ENCODE assay signal across 11 cellular contexts in the genomic region with DNA sequence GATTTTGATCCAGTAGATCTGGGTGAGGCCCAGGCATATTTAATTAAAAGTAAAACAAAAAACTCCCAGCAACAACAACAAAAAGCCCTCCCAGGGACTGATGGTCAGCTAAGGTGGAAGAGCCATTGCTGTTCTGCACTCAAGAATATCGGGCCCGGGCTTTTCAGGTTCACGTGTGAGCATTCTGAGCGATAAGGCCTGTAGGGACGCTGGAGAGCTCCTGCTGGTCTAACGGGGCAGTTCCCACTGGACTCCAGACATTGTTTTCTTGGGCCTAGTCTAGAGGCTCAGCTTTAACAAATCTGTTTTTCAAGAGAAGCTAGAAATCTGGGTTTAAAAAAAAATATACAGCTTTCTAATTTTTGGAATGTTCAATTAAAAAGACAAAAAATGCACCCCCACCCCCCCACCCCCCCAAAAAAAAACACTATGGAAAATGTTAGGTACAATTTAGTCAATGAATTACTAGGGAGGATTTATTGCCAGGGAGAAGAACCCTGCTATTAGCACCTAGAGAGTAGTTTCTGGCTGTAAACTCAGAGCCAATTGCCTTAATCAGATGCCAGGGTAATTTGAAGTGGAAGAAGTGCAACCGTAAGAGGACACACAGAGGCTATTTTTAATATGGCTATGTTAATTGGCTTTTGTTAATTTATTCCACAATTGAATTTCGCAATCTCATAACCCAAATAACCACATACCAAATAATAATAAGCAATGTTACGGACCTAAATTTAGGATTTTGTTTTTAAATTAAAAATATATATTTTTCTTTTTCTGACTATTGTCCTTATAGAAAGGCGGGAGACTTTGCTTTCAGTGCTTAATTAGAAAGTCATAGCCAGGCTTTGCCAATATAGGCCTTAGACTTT.
DNase-seq lines count a peak whose midpoint lies in the region; ATAC-seq and TF ChIP-seq lines count a peak whose summit lies in the region.
"Had no signal": no experiment of that assay in that cellular context is flagged by ENCODE, and none has a peak within 500 bp of the region (broad histone marks: within the 10 kb centered on the region; RNA-seq: fewer than 3 reads in every experiment).

No MANE protein-coding gene starts in this region.

- H3K27me3 Mint-ChIP-seq in neural progenitor cell (ENCODE audit: insufficient read depth, low read depth), result peaks cover 4% of the 10 kb centered on the region
- no peaks in the 10 kb centered on the region for H3K27me3 Mint-ChIP-seq in activated CD8-positive, alpha-beta T cell treated with anti-CD3 and anti-CD28 coated beads, Interleukin-2, amount 10 ng/mL, durations not matched to agents 7 days and 5 days (ENCODE audit: low read depth)
- H3K27me3 Mint-ChIP-seq: natural killer cell treated with Interleukin-12 subunit alpha and Interleukin-12 subunit beta and Interleukin-15 and Interleukin-18, amount 100 ng/mL, for 72 hours had no signal

- peaks cover 100% of the 10 kb centered on the region for H3K79me2 ChIP-seq in neural progenitor cell (ENCODE audit: low read depth)

- no peaks in the 10 kb centered on the region for H3K27me3 ChIP-seq in neural progenitor cell

- H3K36me3 Mint-ChIP-seq in neural progenitor cell, result peaks cover 13% of the 10 kb centered on the region
- peaks cover 2% of the 10 kb centered on the region for H3K36me3 Mint-ChIP-seq in activated CD8-positive, alpha-beta T cell treated with anti-CD3 and anti-CD28 coated beads, Interleukin-2, amount 10 ng/mL, durations not matched to agents 7 days and 5 days (ENCODE audit: low read depth)
- H3K36me3 Mint-ChIP-seq: natural killer cell treated with Interleukin-12 subunit alpha and Interleukin-12 subunit beta and Interleukin-15 and Interleukin-18, amount 100 ng/mL, for 72 hours had no signal

- peak overlapping the region; percentile 23 for H3K27ac Mint-ChIP-seq in neural progenitor cell
- no peak overlapping the region for H3K27ac Mint-ChIP-seq in activated CD8-positive, alpha-beta T cell treated with anti-CD3 and anti-CD28 coated beads, Interleukin-2, amount 10 ng/mL, durations not matched to agents 7 days and 5 days

- ATAC-seq in SK-N-SH treated with all-trans-retinoic acid at 6 μM for 48 hours, result peak; percentile 41; the same call in 1 of the 3 replicates
- ATAC-seq in GM19035 (IDR thresholded peaks at IDR 0.05; ENCODE audit: unreplicated experiment), result no peak
- ATAC-seq in GM19463 (IDR thresholded peaks at IDR 0.05; ENCODE audit: unreplicated experiment), result no peak
- ATAC-seq in GM19023 (IDR thresholded peaks at IDR 0.05; ENCODE audit: unreplicated experiment), result no peak
- no peak for ATAC-seq in activated CD8-positive, alpha-beta T cell treated with anti-CD3 and anti-CD28 coated beads, Interleukin-2, amount 10 ng/mL, durations not matched to agents 7 days and 5 days
- ATAC-seq: natural killer cell treated with Interleukin-12 subunit alpha and Interleukin-12 subunit beta and Interleukin-15 and Interleukin-18, amount 100 ng/mL, for 72 hours had no signal

- CTCF ChIA-PET in activated CD8-positive, alpha-beta T cell treated with anti-CD3 and anti-CD28 coated beads, Interleukin-2, amount 10 ng/mL, durations not matched to agents 7 days and 5 days (lab: Charles Lee), result interaction anchor here (1.0 kb wide), 1 partner anchor 31 kb away, joined by 3 read pairs; no protein-coding TSS in a partner anchor

- H3K4me3 Mint-ChIP-seq in neural progenitor cell, result no peak overlapping the region
- H3K4me3 Mint-ChIP-seq in activated CD8-positive, alpha-beta T cell treated with anti-CD3 and anti-CD28 coated beads, Interleukin-2, amount 10 ng/mL, durations not matched to agents 7 days and 5 days, result no peak overlapping the region
- H3K4me3 Mint-ChIP-seq: natural killer cell treated with Interleukin-12 subunit alpha and Interleukin-12 subunit beta and Interleukin-15 and Interleukin-18, amount 100 ng/mL, for 72 hours had no signal

- H3F3A ChIP-seq in neural progenitor cell (ENCODE audit: low read depth), result peaks cover 4% of the 10 kb centered on the region

- no peak overlapping the region for H3K27ac ChIP-seq in neural progenitor cell

- no peaks in the 10 kb centered on the region for H3K9me3 ChIP-seq in neural progenitor cell (ENCODE audit: low read depth)

- H3K9ac ChIP-seq in neural progenitor cell, result no peak overlapping the region

- TF ChIP-seq CTCF in fibroblast of villous mesenchyme (IDR thresholded peaks at IDR 0.05; ENCODE audit: insufficient read depth, low read depth, low read length), result peak; percentile 38
- peak; percentile 43 for TF ChIP-seq CTCF in neural progenitor cell (IDR thresholded peaks at IDR 0.05)

- DNase-seq in G401 (ENCODE audit: low spot score) (peak; percentile 59), fibroblast of villous mesenchyme (ENCODE audit: low read depth) (no peak), neural progenitor cell (ENCODE audit: low spot score) (peak; percentile 39)
- no peak for DNase-seq in activated CD8-positive, alpha-beta T cell treated with anti-CD3 and anti-CD28 coated beads, Interleukin-2, amount 10 ng/mL, durations not matched to agents 7 days and 5 days
- DNase-seq: erythroblast, Kasumi-1 had no signal

- H3K4me1 Mint-ChIP-seq in neural progenitor cell, result peaks cover 51% of the 10 kb centered on the region
- peaks cover 55% of the 10 kb centered on the region for H3K4me1 Mint-ChIP-seq in activated CD8-positive, alpha-beta T cell treated with anti-CD3 and anti-CD28 coated beads, Interleukin-2, amount 10 ng/mL, durations not matched to agents 7 days and 5 days (ENCODE audit: low read depth)

- POLR2A ChIA-PET in activated CD8-positive, alpha-beta T cell treated with anti-CD3 and anti-CD28 coated beads, Interleukin-2, amount 10 ng/mL, durations not matched to agents 7 days and 5 days (lab: Charles Lee), result interaction anchor here (0.6 kb wide), 1 partner anchor 70 kb away, joined by 3 read pairs; no protein-coding TSS in a partner anchor

- in situ Hi-C loops in G401 (cut with HindIII; ENCODE audit: low sequenced_read_pairs), result no loop called here

- H3K4me2 ChIP-seq in neural progenitor cell, result peak overlapping the region; percentile 17

- H3K4me3 ChIP-seq in fibroblast of villous mesenchyme (ENCODE audit: low read depth, low read length) (no peak overlapping the region), neural progenitor cell (no peak overlapping the region)

- H3K36me3 ChIP-seq in neural progenitor cell, result no peaks in the 10 kb centered on the region

- peaks cover 18% of the 10 kb centered on the region for H3K9me3 Mint-ChIP-seq in neural progenitor cell
- H3K9me3 Mint-ChIP-seq in activated CD8-positive, alpha-beta T cell treated with anti-CD3 and anti-CD28 coated beads, Interleukin-2, amount 10 ng/mL, durations not matched to agents 7 days and 5 days (ENCODE audit: insufficient read depth), result no peaks in the 10 kb centered on the region
- H3K9me3 Mint-ChIP-seq: natural killer cell treated with Interleukin-12 subunit alpha and Interleukin-12 subunit beta and Interleukin-15 and Interleukin-18, amount 100 ng/mL, for 72 hours had no signal

- peaks cover 100% of the 10 kb centered on the region for H4K20me1 ChIP-seq in neural progenitor cell (ENCODE audit: low read depth)

- no peak overlapping the region for H2AFZ ChIP-seq in neural progenitor cell (replicated peaks)

- H3K4me1 ChIP-seq in neural progenitor cell, result peaks cover 81% of the 10 kb centered on the region

TF ChIP-seq in SK-N-SH treated with all-trans-retinoic acid at 6 μM for 48 hours, 23 proteins besides CTCF, POLR2A, EP300 and RAD21 (continues in another document):
- no peak for TF ChIP-seq ESRRG (CRISPR knock-in tag; IDR thresholded peaks at IDR 0.05)
- TF ChIP-seq ZNF565 (CRISPR knock-in tag; conservative IDR thresholded peaks at IDR 0.05; ENCODE audit: low read depth), result no peak
- TF ChIP-seq CSDC2 (CRISPR knock-in tag; IDR thresholded peaks at IDR 0.05), result no peak
- TF ChIP-seq, protein P1, sequence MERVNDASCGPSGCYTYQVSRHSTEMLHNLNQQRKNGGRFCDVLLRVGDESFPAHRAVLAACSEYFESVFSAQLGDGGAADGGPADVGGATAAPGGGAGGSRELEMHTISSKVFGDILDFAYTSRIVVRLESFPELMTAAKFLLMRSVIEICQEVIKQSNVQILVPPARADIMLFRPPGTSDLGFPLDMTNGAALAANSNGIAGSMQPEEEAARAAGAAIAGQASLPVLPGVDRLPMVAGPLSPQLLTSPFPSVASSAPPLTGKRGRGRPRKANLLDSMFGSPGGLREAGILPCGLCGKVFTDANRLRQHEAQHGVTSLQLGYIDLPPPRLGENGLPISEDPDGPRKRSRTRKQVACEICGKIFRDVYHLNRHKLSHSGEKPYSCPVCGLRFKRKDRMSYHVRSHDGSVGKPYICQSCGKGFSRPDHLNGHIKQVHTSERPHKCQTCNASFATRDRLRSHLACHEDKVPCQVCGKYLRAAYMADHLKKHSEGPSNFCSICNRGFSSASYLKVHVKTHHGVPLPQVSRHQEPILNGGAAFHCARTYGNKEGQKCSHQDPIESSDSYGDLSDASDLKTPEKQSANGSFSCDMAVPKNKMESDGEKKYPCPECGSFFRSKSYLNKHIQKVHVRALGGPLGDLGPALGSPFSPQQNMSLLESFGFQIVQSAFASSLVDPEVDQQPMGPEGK (CRISPR knock-in tag; IDR thresholded peaks at IDR 0.05; ENCODE audit: borderline replicate concordance), result no peak
- TF ChIP-seq ZNF70 (CRISPR knock-in tag; IDR thresholded peaks at IDR 0.05), result no peak
- no peak for TF ChIP-seq ZFP30 (CRISPR knock-in tag; IDR thresholded peaks at IDR 0.05)
- no peak for TF ChIP-seq ARNTL (CRISPR knock-in tag; IDR thresholded peaks at IDR 0.05; ENCODE audit: borderline replicate concordance, low read depth)
- no peak for TF ChIP-seq TCF4 (CRISPR knock-in tag; IDR thresholded peaks at IDR 0.05; ENCODE audit: borderline replicate concordance)
- TF ChIP-seq ZNF8 (CRISPR knock-in tag; IDR thresholded peaks at IDR 0.05), result no peak
- TF ChIP-seq OSR1 (CRISPR knock-in tag; IDR thresholded peaks at IDR 0.05), result no peak
- TF ChIP-seq, protein P2, sequence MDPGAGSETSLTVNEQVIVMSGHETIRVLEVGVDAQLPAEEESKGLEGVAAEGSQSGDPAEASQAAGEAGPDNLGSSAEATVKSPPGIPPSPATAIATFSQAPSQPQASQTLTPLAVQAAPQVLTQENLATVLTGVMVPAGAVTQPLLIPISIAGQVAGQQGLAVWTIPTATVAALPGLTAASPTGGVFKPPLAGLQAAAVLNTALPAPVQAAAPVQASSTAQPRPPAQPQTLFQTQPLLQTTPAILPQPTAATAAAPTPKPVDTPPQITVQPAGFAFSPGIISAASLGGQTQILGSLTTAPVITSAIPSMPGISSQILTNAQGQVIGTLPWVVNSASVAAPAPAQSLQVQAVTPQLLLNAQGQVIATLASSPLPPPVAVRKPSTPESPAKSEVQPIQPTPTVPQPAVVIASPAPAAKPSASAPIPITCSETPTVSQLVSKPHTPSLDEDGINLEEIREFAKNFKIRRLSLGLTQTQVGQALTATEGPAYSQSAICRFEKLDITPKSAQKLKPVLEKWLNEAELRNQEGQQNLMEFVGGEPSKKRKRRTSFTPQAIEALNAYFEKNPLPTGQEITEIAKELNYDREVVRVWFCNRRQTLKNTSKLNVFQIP (CRISPR knock-in tag; IDR thresholded peaks at IDR 0.05; ENCODE audit: borderline replicate concordance, low read depth), result no peak
- TF ChIP-seq TOX (CRISPR knock-in tag; IDR thresholded peaks at IDR 0.05; ENCODE audit: borderline replicate concordance), result no peak
- no peak for TF ChIP-seq PPARA (CRISPR knock-in tag; IDR thresholded peaks at IDR 0.05; ENCODE audit: borderline replicate concordance)

Comparison
In these comparisons a context has a peak if more than half of its experiments do, and no peak if none do; other contexts are left out.
1. DNase-seq: peak in G401 (single experiment) and neural progenitor cell (single experiment); none in fibroblast of villous mesenchyme (single experiment) and activated CD8-positive, alpha-beta T cell treated with anti-CD3 and anti-CD28 coated beads, Interleukin-2, amount 10 ng/mL, durations not matched to agents 7 days and 5 days (single experiment).